Comparison of ENCODE assay signal across 16 cellular contexts in the genomic region with DNA sequence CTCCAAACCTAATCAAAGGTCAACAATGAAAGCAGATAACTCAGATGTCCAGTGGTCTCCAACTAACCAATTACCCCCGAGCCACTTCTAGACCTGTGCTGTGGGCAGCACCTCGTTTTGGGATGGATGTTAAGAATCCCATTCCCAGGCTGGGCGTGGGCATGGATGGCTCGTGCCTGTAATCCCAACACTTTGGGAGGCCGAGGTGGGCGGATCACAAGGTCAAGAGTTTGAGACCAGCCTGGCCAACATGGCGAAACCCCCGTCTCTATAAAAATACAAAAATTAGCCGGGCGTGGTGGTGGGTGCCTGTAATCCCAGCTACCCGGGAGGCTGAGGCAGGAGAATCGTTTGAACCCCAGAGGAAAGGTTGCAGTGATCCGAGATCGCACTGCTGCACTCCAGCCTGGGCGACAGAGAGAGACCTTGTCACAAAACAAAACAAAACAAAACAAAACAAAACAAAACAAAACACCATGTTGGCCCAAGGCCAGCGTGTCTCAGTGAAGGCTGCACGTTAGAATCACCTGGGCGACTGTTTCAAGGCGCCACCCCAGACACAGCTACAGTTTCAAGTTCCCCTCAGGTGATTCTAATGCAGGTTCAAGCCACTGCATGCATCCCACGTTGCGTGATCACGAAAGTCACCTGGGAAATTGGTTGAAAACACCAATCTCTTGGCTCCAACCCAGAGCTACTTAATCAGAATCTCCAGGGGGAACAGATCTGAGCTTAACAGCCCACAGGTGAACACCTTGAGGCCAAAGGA. TPM values are rescaled to one million over a fixed set of nuclear protein-coding genes. Genes with fewer than 3 reads are reported as not detected.
A peak's percentile ranks its signal among the peaks of the same experiment; 100 is the strongest.
DNase-seq lines count a peak whose midpoint lies in the region; ATAC-seq lines count a peak whose summit lies in the region.
"Had no signal": no experiment of that assay in that cellular context is flagged by ENCODE, and none has a peak within 500 bp of the region (broad histone marks: within the 10 kb centered on the region; RNA-seq: fewer than 3 reads in every experiment).

No MANE protein-coding gene starts in this region.

- H3K9me3 ChIP-seq in T-helper 17 cell (ENCODE audit: control insufficient read depth, low read length, poor library complexity, severe bottlenecking) = no peaks in the 10 kb centered on the region
- H3K9me3 ChIP-seq: breast epithelium, gastrocnemius medialis, neutrophil, tibial nerve had no signal

- H3K27ac Mint-ChIP-seq in T-helper 17 cell = no peak overlapping the region
- H3K27ac Mint-ChIP-seq in naive thymus-derived CD8-positive, alpha-beta T cell = no peak overlapping the region
- no peak overlapping the region for H3K27ac Mint-ChIP-seq in activated CD4-positive, alpha-beta T cell treated with anti-CD3 and anti-CD28 coated beads for 36 hours
- H3K27ac Mint-ChIP-seq: H9; stimulated activated effector memory CD8-positive, alpha-beta T cell treated with anti-CD3 and anti-CD28 coated beads, Interleukin-12 subunit alpha, Interleukin-12 subunit beta, amount 100 ng/mL, for 72 hours; WTC11 had no signal

- H3K36me3 Mint-ChIP-seq in T-helper 17 cell (ENCODE audit: low read depth) = no peaks in the 10 kb centered on the region
- no peaks in the 10 kb centered on the region for H3K36me3 Mint-ChIP-seq in naive thymus-derived CD8-positive, alpha-beta T cell
- H3K36me3 Mint-ChIP-seq in activated CD4-positive, alpha-beta T cell treated with anti-CD3 and anti-CD28 coated beads for 36 hours (ENCODE audit: low read depth) = no peaks in the 10 kb centered on the region
- H3K36me3 Mint-ChIP-seq: stimulated activated effector memory CD8-positive, alpha-beta T cell treated with anti-CD3 and anti-CD28 coated beads, Interleukin-12 subunit alpha, Interleukin-12 subunit beta, amount 100 ng/mL, for 72 hours; WTC11 had no signal

- DNase-seq in DMS79 treated with DMSO at 0.1 percent for 48 hours (lab: John Stamatoyannopoulos, UW) (peak; percentile 24), DMS79 (lab: John Stamatoyannopoulos, UW) (no peak), T-helper 17 cell (no peak)
- no peak for DNase-seq in naive thymus-derived CD8-positive, alpha-beta T cell
- DNase-seq in stimulated activated CD4-positive, alpha-beta T cell treated with anti-CD3 and anti-CD28 coated beads, Interleukin-2, amount 100 ng/mL, for 48 hours = no peak
- no peak for DNase-seq in activated CD4-positive, alpha-beta T cell treated with anti-CD3 and anti-CD28 coated beads for 36 hours
- DNase-seq: SIG-M5 had no signal

- POLR2A ChIA-PET in naive thymus-derived CD8-positive, alpha-beta T cell (lab: Charles Lee) = interaction anchor here (1.0 to 1.6 kb wide), 4 partner anchors 89 to 195 kb away, joined by 3 to 8 read pairs (median 4); no protein-coding TSS in a partner anchor
- POLR2A ChIA-PET in activated CD4-positive, alpha-beta T cell treated with anti-CD3 and anti-CD28 coated beads for 36 hours (lab: Charles Lee) = interaction anchor here (0.7 to 1.3 kb wide), 4 partner anchors 79 to 290 kb away, joined by 3 to 6 read pairs (median 5); a partner anchor contains a TSS

- no peaks in the 10 kb centered on the region for H3K9me3 Mint-ChIP-seq in naive thymus-derived CD8-positive, alpha-beta T cell
- H3K9me3 Mint-ChIP-seq in activated CD4-positive, alpha-beta T cell treated with anti-CD3 and anti-CD28 coated beads for 36 hours (ENCODE audit: low read depth) = no peaks in the 10 kb centered on the region
- H3K9me3 Mint-ChIP-seq: H9; stimulated activated effector memory CD8-positive, alpha-beta T cell treated with anti-CD3 and anti-CD28 coated beads, Interleukin-12 subunit alpha, Interleukin-12 subunit beta, amount 100 ng/mL, for 72 hours; WTC11 had no signal

- ATAC-seq in HG03159 (IDR thresholded peaks at IDR 0.05; ENCODE audit: unreplicated experiment) = peak; percentile 11
- ATAC-seq in T-helper 17 cell = peak; percentile 13
- ATAC-seq in naive thymus-derived CD8-positive, alpha-beta T cell = peak; percentile 9 to 28
- ATAC-seq in HG03432 (IDR thresholded peaks at IDR 0.05; ENCODE audit: unreplicated experiment) = no peak
- no peak for ATAC-seq in activated CD4-positive, alpha-beta T cell treated with anti-CD3 and anti-CD28 coated beads for 36 hours

- CTCF ChIA-PET in activated CD4-positive, alpha-beta T cell treated with anti-CD3 and anti-CD28 coated beads for 36 hours (lab: Charles Lee) = interaction anchor here (0.6 to 7.0 kb wide), 57 partner anchors 8 to 1220 kb away, joined by 3 to 120 read pairs (median 6); a partner anchor contains a TSS

- intact Hi-C loops in activated CD4-positive, alpha-beta T cell treated with anti-CD3 and anti-CD28 coated beads for 36 hours (cut with DNase I, micrococcal nuclease) = loop anchor here (1.0 to 5.0 kb wide), 6 partner anchors 74 to 700 kb away; a partner anchor contains a TSS

- H3K27me3 Mint-ChIP-seq in T-helper 17 cell = peaks cover 5% of the 10 kb centered on the region
- H3K27me3 Mint-ChIP-seq in naive thymus-derived CD8-positive, alpha-beta T cell = peaks cover 0 to 13% (median 3%) of the 10 kb centered on the region in 5 donors
- peaks cover 7% of the 10 kb centered on the region for H3K27me3 Mint-ChIP-seq in activated CD4-positive, alpha-beta T cell treated with anti-CD3 and anti-CD28 coated beads for 36 hours

- no peak overlapping the region for H3K4me3 Mint-ChIP-seq in T-helper 17 cell
- no peak overlapping the region for H3K4me3 Mint-ChIP-seq in naive thymus-derived CD8-positive, alpha-beta T cell
- H3K4me3 Mint-ChIP-seq in activated CD4-positive, alpha-beta T cell treated with anti-CD3 and anti-CD28 coated beads for 36 hours = no peak overlapping the region
- H3K4me3 Mint-ChIP-seq: H9; stimulated activated effector memory CD8-positive, alpha-beta T cell treated with anti-CD3 and anti-CD28 coated beads, Interleukin-12 subunit alpha, Interleukin-12 subunit beta, amount 100 ng/mL, for 72 hours; WTC11 had no signal

- peaks cover 3% of the 10 kb centered on the region for H3K4me1 Mint-ChIP-seq in T-helper 17 cell
- H3K4me1 Mint-ChIP-seq in naive thymus-derived CD8-positive, alpha-beta T cell = peaks cover 2 to 17% (median 12%) of the 10 kb centered on the region in 4 donors
- H3K4me1 Mint-ChIP-seq in activated CD4-positive, alpha-beta T cell treated with anti-CD3 and anti-CD28 coated beads for 36 hours = peaks cover 11% of the 10 kb centered on the region

RNA-seq across cellular contexts. Expression of a gene that starts 21.3 kb away (rescaled TPM):
- total RNA-seq in T-helper 17 cell = 100 to 1,000 TPM; 526 to 533 TPM
- 100 to 1,000 TPM; 750 to 766 TPM for total RNA-seq in naive thymus-derived CD8-positive, alpha-beta T cell
- polyA plus RNA-seq in naive thymus-derived CD8-positive, alpha-beta T cell = 1,000 to 10,000 TPM; 1,212 to 1,344 (median 1,331) TPM
- total RNA-seq in activated CD4-positive, alpha-beta T cell treated with anti-CD3 and anti-CD28 coated beads for 36 hours = 100 to 1,000 TPM; 374 to 508 TPM

RNA-seq across cellular contexts. Expression of a gene that starts 21.4 kb away (rescaled TPM):
- 10 to 100 TPM; 32.5 to 40.1 TPM for total RNA-seq in T-helper 17 cell
- 10 to 100 TPM; 36.9 to 38.7 TPM for total RNA-seq in naive thymus-derived CD8-positive, alpha-beta T cell
- polyA plus RNA-seq in naive thymus-derived CD8-positive, alpha-beta T cell = 10 to 100 TPM; 21.6 to 28.6 (median 27.2) TPM
- total RNA-seq in activated CD4-positive, alpha-beta T cell treated with anti-CD3 and anti-CD28 coated beads for 36 hours = 10 to 100 TPM; 30.4 to 32.9 TPM

Comparison
In these comparisons a context has a peak if more than half of its experiments do, and no peak if none do; other contexts are left out.
1. ATAC-seq: peak in HG03159 (single experiment), T-helper 17 cell (single experiment) and naive thymus-derived CD8-positive, alpha-beta T cell (2 of 2); none in HG03432 (single experiment) and activated CD4-positive, alpha-beta T cell treated with anti-CD3 and anti-CD28 coated beads for 36 hours (single experiment).